14 cellular contexts compared by ENCODE assay signal in genomic region chr9:3936520-3937235, GRCh38.
DNase-seq lines count a peak whose midpoint lies in the region; ATAC-seq and TF ChIP-seq lines count a peak whose summit lies in the region.
"Had no signal": no experiment of that assay in that cellular context is flagged by ENCODE, and none has a peak within 500 bp of the region (broad histone marks: within the 10 kb centered on the region; RNA-seq: fewer than 3 reads in every experiment).

No MANE protein-coding gene starts in this region.

- intact Hi-C loops in right lobe of liver (cut with DNase I), result no loop called here

- H3K27me3 Mint-ChIP-seq in brain, result peaks cover 4% of the 10 kb centered on the region
- peaks cover 13% of the 10 kb centered on the region for H3K27me3 Mint-ChIP-seq in activated T-helper 17 cell treated with anti-CD3 and anti-CD28 coated beads, Interleukin-2, amount 50 U/mL, for 72 hours
- no peaks in the 10 kb centered on the region for H3K27me3 Mint-ChIP-seq in endothelial cell (ENCODE audit: unreplicated experiment)

- H3K9me3 ChIP-seq in right lobe of liver, result no peaks in the 10 kb centered on the region
- H3K9me3 ChIP-seq: psoas muscle had no signal

- TF ChIP-seq CTCF in brain (conservative IDR thresholded peaks at IDR 0.05) (no peak), right lobe of liver (IDR thresholded peaks at IDR 0.05) (no peak), endothelial cell (IDR thresholded peaks at IDR 0.05; ENCODE audit: unreplicated experiment) (no peak)

- H3K4me1 ChIP-seq in right lobe of liver, result no peaks in the 10 kb centered on the region
- H3K4me1 ChIP-seq: psoas muscle had no signal

- H3K27ac Mint-ChIP-seq in brain, result peak overlapping the region in 3 of 5 experiments; percentile 1 to 9 (median 4)
- no peak overlapping the region for H3K27ac Mint-ChIP-seq in activated T-helper 17 cell treated with anti-CD3 and anti-CD28 coated beads, Interleukin-2, amount 50 U/mL, for 72 hours
- no peak overlapping the region for H3K27ac Mint-ChIP-seq in endothelial cell (ENCODE audit: unreplicated experiment)
- H3K27ac Mint-ChIP-seq: activated naive CD8-positive, alpha-beta T cell treated with anti-CD3 and anti-CD28 coated beads for 36 hours; T-helper 1 cell treated with Interleukin-12 subunit alpha and Interleukin-12 subunit beta and Interleukin-4 antibody, amounts not matched to agents 30 μg/mL and 1 μg/mL, for 36 hours had no signal

- ATAC-seq in right lobe of liver (no peak), esophagus mucosa (no peak)
- no peak for ATAC-seq in activated T-helper 17 cell treated with anti-CD3 and anti-CD28 coated beads, Interleukin-2, amount 50 U/mL, for 72 hours (replicated peaks)
- ATAC-seq: GM12878, psoas muscle had no signal

- TF ChIP-seq POLR2A in right lobe of liver (IDR thresholded peaks at IDR 0.05), result no peak

- peaks cover 24% of the 10 kb centered on the region for H3K4me1 Mint-ChIP-seq in brain
- H3K4me1 Mint-ChIP-seq in activated T-helper 17 cell treated with anti-CD3 and anti-CD28 coated beads, Interleukin-2, amount 50 U/mL, for 72 hours, result no peaks in the 10 kb centered on the region
- H3K4me1 Mint-ChIP-seq in endothelial cell (ENCODE audit: unreplicated experiment), result no peaks in the 10 kb centered on the region

- DNase-seq in DMS 273 treated with DMSO at 0.1 percent for 48 hours (lab: John Stamatoyannopoulos, UW) (peak; percentile 10), NCI-H187 treated with DMSO at 0.1 percent for 48 hours (lab: John Stamatoyannopoulos, UW) (peak; percentile 32), lung microvascular endothelial cell (ENCODE audit: low read depth in 2 of 2) (peak; percentile 53 to 86), right lobe of liver (no peak), endothelial cell (ENCODE audit: low spot score) (no peak)
- DNase-seq: activated CD4-positive, alpha-beta T cell treated with anti-CD3 and anti-CD28 coated beads for 1 hour; activated naive CD8-positive, alpha-beta T cell treated with anti-CD3 and anti-CD28 coated beads for 36 hours; activated T-cell treated with anti-CD3 and anti-CD28 coated beads for 4 hours had no signal

- H3K27me3 ChIP-seq in right lobe of liver, result no peaks in the 10 kb centered on the region

- H3K36me3 Mint-ChIP-seq in brain (no peaks in the 10 kb centered on the region), endothelial cell (ENCODE audit: low read depth, unreplicated experiment) (no peaks in the 10 kb centered on the region)
- H3K36me3 Mint-ChIP-seq in activated T-helper 17 cell treated with anti-CD3 and anti-CD28 coated beads, Interleukin-2, amount 50 U/mL, for 72 hours (ENCODE audit: low read depth), result no peaks in the 10 kb centered on the region

- no peak overlapping the region for H3K4me3 Mint-ChIP-seq in brain
- H3K4me3 Mint-ChIP-seq in activated T-helper 17 cell treated with anti-CD3 and anti-CD28 coated beads, Interleukin-2, amount 50 U/mL, for 72 hours, result no peak overlapping the region
- no peak overlapping the region for H3K4me3 Mint-ChIP-seq in endothelial cell (ENCODE audit: unreplicated experiment)
- H3K4me3 Mint-ChIP-seq: activated naive CD8-positive, alpha-beta T cell treated with anti-CD3 and anti-CD28 coated beads for 36 hours; T-helper 1 cell treated with Interleukin-12 subunit alpha and Interleukin-12 subunit beta and Interleukin-4 antibody, amounts not matched to agents 30 μg/mL and 1 μg/mL, for 36 hours had no signal

- no peak overlapping the region for H3K27ac ChIP-seq in right lobe of liver
- H3K27ac ChIP-seq: psoas muscle had no signal

- peaks cover 0 to 7% (median 0%) of the 10 kb centered on the region in 5 experiments for H3K9me3 Mint-ChIP-seq in brain
- H3K9me3 Mint-ChIP-seq in activated T-helper 17 cell treated with anti-CD3 and anti-CD28 coated beads, Interleukin-2, amount 50 U/mL, for 72 hours, result no peaks in the 10 kb centered on the region
- H3K9me3 Mint-ChIP-seq in endothelial cell (ENCODE audit: unreplicated experiment), result no peaks in the 10 kb centered on the region
- H3K9me3 Mint-ChIP-seq: activated naive CD8-positive, alpha-beta T cell treated with anti-CD3 and anti-CD28 coated beads for 36 hours; T-helper 1 cell treated with Interleukin-12 subunit alpha and Interleukin-12 subunit beta and Interleukin-4 antibody, amounts not matched to agents 30 μg/mL and 1 μg/mL, for 36 hours had no signal

- 81% methylated on average over 3 of the region's 13 CpGs for WGBS in right lobe of liver (ENCODE audit: insufficient coverage, low coverage, low lambda C conversion rate, missing lambda C conversion rate)

- H3K4me3 ChIP-seq in right lobe of liver, result no peak overlapping the region
- H3K4me3 ChIP-seq: GM12878, psoas muscle had no signal

- H3K36me3 ChIP-seq in right lobe of liver, result no peaks in the 10 kb centered on the region

Comparison
In these comparisons a context has a peak if more than half of its experiments do, and no peak if none do; other contexts are left out.
1. DNase-seq: peak in DMS 273 treated with DMSO at 0.1 percent for 48 hours (single experiment), NCI-H187 treated with DMSO at 0.1 percent for 48 hours (single experiment) and lung microvascular endothelial cell (2 of 2); none in right lobe of liver (0 of 3) and endothelial cell (single experiment).
2. H3K27ac Mint-ChIP-seq: peak in brain (3 of 5); none in activated T-helper 17 cell treated with anti-CD3 and anti-CD28 coated beads, Interleukin-2, amount 50 U/mL, for 72 hours (single experiment) and endothelial cell (single experiment).